1 cellular context compared by ENCODE assay signal in the genomic region with DNA sequence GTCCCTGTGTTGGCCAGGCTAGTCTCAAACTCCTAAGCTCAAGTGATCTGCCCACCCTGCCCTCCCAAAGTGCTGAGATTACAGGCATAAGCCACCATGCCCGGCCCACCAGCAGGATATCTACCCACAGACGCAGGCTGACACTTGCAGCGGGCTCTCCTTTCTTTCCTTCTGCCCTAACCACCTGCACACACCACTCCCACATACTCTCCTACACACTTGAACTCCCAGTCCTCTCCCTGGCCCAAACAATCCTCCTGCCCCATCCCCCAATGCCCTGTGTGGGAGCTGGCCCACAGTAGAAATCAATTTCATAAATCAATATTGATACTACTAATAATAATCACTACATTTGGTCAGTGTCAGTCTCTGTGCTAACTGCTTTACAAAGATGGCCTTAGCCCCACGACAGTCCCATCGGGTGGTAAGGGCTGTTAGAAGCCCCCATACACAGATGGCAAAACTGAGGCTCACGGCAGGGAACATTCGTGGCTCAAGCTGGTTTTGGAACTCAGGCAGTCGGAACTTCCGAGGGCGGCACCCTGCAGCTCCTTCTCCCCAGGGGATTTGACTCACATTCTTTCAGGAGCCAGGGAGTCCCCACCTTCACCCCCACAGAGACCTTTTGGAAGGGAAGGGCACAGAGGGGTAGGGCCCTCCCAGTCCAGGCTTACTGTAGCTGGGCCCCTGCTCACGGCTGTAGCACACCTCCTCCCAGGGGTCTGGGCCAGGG.
TF ChIP-seq lines count a peak whose summit lies in the region.

No MANE protein-coding gene starts in this region.

TF ChIP-seq in GM23338, 12 proteins besides CTCF, POLR2A, EP300 and RAD21:
- TF ChIP-seq ZNF114 (CRISPR knock-in tag; IDR thresholded peaks at IDR 0.05) (no peak), EZH2phosphoT487 (IDR thresholded peaks at IDR 0.05; ENCODE audit: unreplicated experiment) (no peak)
